10 cellular contexts compared by ENCODE assay signal in the genomic region with DNA sequence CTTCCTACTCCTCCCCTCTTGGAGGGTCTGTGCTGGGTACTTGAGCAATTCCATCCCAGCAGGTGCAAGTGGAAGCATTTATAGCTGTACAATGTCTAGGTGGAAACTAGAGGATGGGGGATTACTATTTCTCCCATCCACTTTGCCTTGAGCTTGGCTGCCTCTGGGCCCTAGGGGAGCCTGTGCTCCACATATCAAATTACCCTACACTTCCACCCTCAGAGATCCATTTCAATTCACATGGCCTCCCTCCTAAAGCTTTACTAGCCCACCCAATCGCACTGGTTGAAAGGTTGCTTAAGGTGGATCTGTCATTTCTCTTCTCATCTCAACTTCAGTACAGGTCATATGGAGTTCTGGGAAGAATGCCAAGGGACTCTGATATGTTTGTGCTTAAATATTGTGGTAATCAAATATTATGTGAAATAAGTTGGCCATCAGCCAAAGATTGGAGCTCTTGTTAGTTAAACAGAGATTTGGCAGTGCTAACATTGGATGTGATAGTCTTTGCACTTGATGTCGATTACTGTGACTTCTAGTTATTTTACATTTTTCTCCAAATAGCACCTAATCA. TPM values are rescaled to one million over a fixed set of nuclear protein-coding genes. Genes with fewer than 3 reads are reported as not detected.
A peak's percentile ranks its signal among the peaks of the same experiment; 100 is the strongest.
DNase-seq lines count a peak whose midpoint lies in the region; ATAC-seq and TF ChIP-seq lines count a peak whose summit lies in the region.
"Had no signal": no experiment of that assay in that cellular context is flagged by ENCODE, and none has a peak within 500 bp of the region (broad histone marks: within the 10 kb centered on the region; RNA-seq: fewer than 3 reads in every experiment).

No MANE protein-coding gene starts in this region.

- H3K36me3 ChIP-seq in PC-3 (ENCODE audit: low read depth, low read length) = no peaks in the 10 kb centered on the region

- H3K27me3 Mint-ChIP-seq in CD4-positive, alpha-beta T cell = no peaks in the 10 kb centered on the region
- peaks cover 5% of the 10 kb centered on the region for H3K27me3 Mint-ChIP-seq in glutamatergic neuron (ENCODE audit: unreplicated experiment)

- no peak overlapping the region for H3K4me2 ChIP-seq in PC-3 (ENCODE audit: low read length)

- intact Hi-C loops in CD4-positive, alpha-beta T cell (cut with DNase I, micrococcal nuclease) = no loop called here
- intact Hi-C loops in PC-3 (cut with micrococcal nuclease) = no loop called here

- no peaks in the 10 kb centered on the region for H3K9me2 ChIP-seq in PC-3 (replicated peaks; ENCODE audit: low read length)

- BruUV-seq in PC-3 (replicated peaks; lab: Mats Ljungman, UMichigan) = no TSS peak

- CTCF ChIA-PET in CD4-positive, alpha-beta T cell (lab: Charles Lee) = interaction anchor here (0.6 to 2.8 kb wide), 4 partner anchors 8 to 57 kb away, joined by 3 to 9 read pairs (median 4); a partner anchor contains a TSS
- CTCF ChIA-PET in PC-3 (lab: Charles Lee) = no interaction called here

- H3K4me1 ChIP-seq in PC-3 (ENCODE audit: insufficient read depth, low read length) = peaks cover 6% of the 10 kb centered on the region; the same call in 1 of the 2 replicates

- no peaks in the 10 kb centered on the region for H3K27me3 ChIP-seq in CD4-positive, alpha-beta T cell (ENCODE audit: control insufficient read depth, insufficient read depth, low read length)
- H3K27me3 ChIP-seq in PC-3 (ENCODE audit: low read length) = no peaks in the 10 kb centered on the region

- POLR2A ChIA-PET in CD4-positive, alpha-beta T cell (lab: Charles Lee) = interaction anchor here (0.7 to 3.3 kb wide), 6 partner anchors 10 to 119 kb away, joined by 3 to 34 read pairs (median 4); a partner anchor contains a TSS
- POLR2A ChIA-PET in PC-3 (lab: Charles Lee; ENCODE audit: unreplicated experiment) = interaction anchor here (0.6 kb wide), 1 partner anchor 24 kb away, joined by 3 read pairs; no protein-coding TSS in a partner anchor

- H3K9ac ChIP-seq in PC-3 (ENCODE audit: low read length) = no peak overlapping the region

- H3K27ac Mint-ChIP-seq in CD4-positive, alpha-beta T cell = peak overlapping the region; percentile 72
- no peak overlapping the region for H3K27ac Mint-ChIP-seq in glutamatergic neuron (ENCODE audit: unreplicated experiment)

- no peak overlapping the region for H2AFZ ChIP-seq in PC-3 (ENCODE audit: low read length)

- no peaks in the 10 kb centered on the region for H3K9me3 ChIP-seq in CD4-positive, alpha-beta T cell (ENCODE audit: control insufficient read depth, low read length)
- H3K9me3 ChIP-seq in PC-3 (ENCODE audit: low read length) = no peaks in the 10 kb centered on the region

- peak overlapping the region; percentile 10 for H3K4me3 Mint-ChIP-seq in CD4-positive, alpha-beta T cell
- H3K4me3 Mint-ChIP-seq in glutamatergic neuron (ENCODE audit: unreplicated experiment) = peak overlapping the region; percentile 21

- peaks cover 47% of the 10 kb centered on the region for H3K4me1 Mint-ChIP-seq in CD4-positive, alpha-beta T cell (ENCODE audit: low read depth)
- peaks cover 16% of the 10 kb centered on the region for H3K4me1 Mint-ChIP-seq in glutamatergic neuron (ENCODE audit: low read depth, unreplicated experiment)

- TF ChIP-seq CTCF in CD4-positive, alpha-beta T cell (IDR thresholded peaks at IDR 0.05) = no peak
- TF ChIP-seq CTCF in PC-3 (conservative IDR thresholded peaks at IDR 0.05; ENCODE audit: low read depth, low read length) (no peak), glutamatergic neuron (IDR thresholded peaks at IDR 0.05; ENCODE audit: partially characterized antibody, unreplicated experiment) (no peak)

- H3K36me3 Mint-ChIP-seq in CD4-positive, alpha-beta T cell (ENCODE audit: low read depth) = peaks cover 77% of the 10 kb centered on the region
- H3K36me3 Mint-ChIP-seq in glutamatergic neuron (ENCODE audit: unreplicated experiment) = no peaks in the 10 kb centered on the region

- peak overlapping the region; percentile 29 for H3K27ac ChIP-seq in CD4-positive, alpha-beta T cell (ENCODE audit: low read depth, low read length)
- H3K27ac ChIP-seq in PC-3 (ENCODE audit: low read length) = no peak overlapping the region
- H3K27ac ChIP-seq: SK-N-MC had no signal

- H3F3A ChIP-seq in PC-3 (ENCODE audit: low read length, unreplicated experiment) = no peaks in the 10 kb centered on the region

- H3K9me3 Mint-ChIP-seq in CD4-positive, alpha-beta T cell = no peaks in the 10 kb centered on the region
- H3K9me3 Mint-ChIP-seq in glutamatergic neuron (ENCODE audit: unreplicated experiment) = no peaks in the 10 kb centered on the region

- H3K4me3 ChIP-seq in PC-3 (ENCODE audit: low read length) = no peak overlapping the region
- H3K4me3 ChIP-seq: SK-N-MC had no signal

- no peak for DNase-seq in CD4-positive, alpha-beta T cell
- DNase-seq in NCI-H1105 treated with DMSO at 0.1 percent for 48 hours (lab: John Stamatoyannopoulos, UW) (peak; percentile 89), PC-3 (peak; percentile 62), glutamatergic neuron (no peak), AML-193 (lab: John Stamatoyannopoulos, UW) (no peak), superior temporal gyrus (ENCODE audit: extremely low spot score) (no peak), iPS-NIHi11 (ENCODE audit: low spot score) (no peak)
- DNase-seq: mesenchymal stem cell had no signal

- H4K20me1 ChIP-seq in PC-3 (ENCODE audit: low read length) = no peaks in the 10 kb centered on the region

- ATAC-seq in CD4-positive, alpha-beta T cell (ENCODE audit: poor library complexity) = no peak
- ATAC-seq in PC-3 (peak; percentile 48), HG03520 (IDR thresholded peaks at IDR 0.05; ENCODE audit: unreplicated experiment) (no peak)

- no peaks in the 10 kb centered on the region for H3K79me2 ChIP-seq in PC-3 (ENCODE audit: low read length)

RNA-seq across cellular contexts. Expression of a gene that starts 20.6 kb away (rescaled TPM):
- total RNA-seq in CD4-positive, alpha-beta T cell = 100 to 1,000 TPM; 132 to 134 TPM
- total RNA-seq in PC-3 (2014; rRNA removed) (28.9 and 39.1 TPM in 2 replicates), glutamatergic neuron (ENCODE audit: unreplicated experiment) (243 TPM)

Comparison
In these comparisons a context has a peak if more than half of its experiments do, and no peak if none do; other contexts are left out.
1. DNase-seq: peak in NCI-H1105 treated with DMSO at 0.1 percent for 48 hours (single experiment) and PC-3 (single experiment); none in CD4-positive, alpha-beta T cell (0 of 10), glutamatergic neuron (single experiment), AML-193 (0 of 2), superior temporal gyrus (single experiment) and iPS-NIHi11 (single experiment).